1 cellular context compared by ENCODE assay signal in the genomic region with DNA sequence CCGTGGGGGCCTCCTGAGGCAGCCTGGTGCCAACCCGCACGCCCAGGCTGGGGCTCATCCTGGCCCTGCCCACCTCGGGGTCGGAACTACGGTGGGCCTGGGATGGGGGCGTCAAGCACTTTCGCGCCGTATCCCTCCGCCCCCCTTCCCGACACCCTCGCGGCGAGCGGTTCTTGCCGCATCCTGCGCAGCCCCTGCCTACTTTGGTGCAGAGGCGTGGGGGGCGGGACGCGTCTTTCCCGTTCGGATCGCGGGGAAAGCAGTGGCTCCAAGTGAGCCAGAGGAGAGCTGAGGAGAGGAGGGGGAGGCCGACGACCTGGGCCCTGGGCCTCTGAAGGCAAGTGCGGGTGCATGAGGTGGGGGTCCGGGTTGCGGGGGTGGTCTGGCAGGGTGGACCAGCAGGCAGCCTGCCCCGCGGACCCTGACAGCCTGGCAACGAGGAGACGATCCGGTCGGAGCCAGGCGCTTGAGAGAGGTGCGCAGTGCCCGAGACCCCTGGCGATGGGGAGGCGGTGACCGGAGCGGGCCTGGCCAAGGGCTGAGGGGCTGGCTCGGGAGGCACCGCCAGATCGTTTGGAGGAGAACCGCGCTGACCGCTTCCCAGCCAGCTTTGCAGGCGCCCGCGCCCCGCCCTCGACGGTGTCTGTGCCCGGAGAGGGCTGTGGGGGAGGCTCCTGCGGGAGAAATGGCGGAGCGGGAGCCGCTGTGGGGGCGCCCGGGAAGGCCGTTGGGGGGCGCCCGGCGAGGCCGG.
TF ChIP-seq lines count a peak whose summit lies in the region.

A gene (plus strand): TSS at position 233 of the 751 bp plus-strand sequence. CDS start 2,422 bp downstream, outside the sequence.

TF ChIP-seq in HepG2, 621 proteins besides CTCF, POLR2A, EP300 and RAD21 (continued from another document):
- TF ChIP-seq, protein P1, sequence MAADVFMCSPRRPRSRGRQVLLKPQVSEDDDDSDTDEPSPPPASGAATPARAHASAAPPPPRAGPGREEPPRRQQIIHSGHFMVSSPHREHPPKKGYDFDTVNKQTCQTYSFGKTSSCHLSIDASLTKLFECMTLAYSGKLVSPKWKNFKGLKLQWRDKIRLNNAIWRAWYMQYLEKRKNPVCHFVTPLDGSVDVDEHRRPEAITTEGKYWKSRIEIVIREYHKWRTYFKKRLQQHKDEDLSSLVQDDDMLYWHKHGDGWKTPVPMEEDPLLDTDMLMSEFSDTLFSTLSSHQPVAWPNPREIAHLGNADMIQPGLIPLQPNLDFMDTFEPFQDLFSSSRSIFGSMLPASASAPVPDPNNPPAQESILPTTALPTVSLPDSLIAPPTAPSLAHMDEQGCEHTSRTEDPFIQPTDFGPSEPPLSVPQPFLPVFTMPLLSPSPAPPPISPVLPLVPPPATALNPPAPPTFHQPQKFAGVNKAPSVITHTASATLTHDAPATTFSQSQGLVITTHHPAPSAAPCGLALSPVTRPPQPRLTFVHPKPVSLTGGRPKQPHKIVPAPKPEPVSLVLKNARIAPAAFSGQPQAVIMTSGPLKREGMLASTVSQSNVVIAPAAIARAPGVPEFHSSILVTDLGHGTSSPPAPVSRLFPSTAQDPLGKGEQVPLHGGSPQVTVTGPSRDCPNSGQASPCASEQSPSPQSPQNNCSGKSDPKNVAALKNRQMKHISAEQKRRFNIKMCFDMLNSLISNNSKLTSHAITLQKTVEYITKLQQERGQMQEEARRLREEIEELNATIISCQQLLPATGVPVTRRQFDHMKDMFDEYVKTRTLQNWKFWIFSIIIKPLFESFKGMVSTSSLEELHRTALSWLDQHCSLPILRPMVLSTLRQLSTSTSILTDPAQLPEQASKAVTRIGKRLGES (CRISPR knock-in tag; IDR thresholded peaks at IDR 0.05; ENCODE audit: borderline replicate concordance) = no peak
- TF ChIP-seq ISX (CRISPR knock-in tag; conservative IDR thresholded peaks at IDR 0.05) (no peak), ATF7 (IDR thresholded peaks at IDR 0.05) (no peak), ATF7 (CRISPR knock-in tag; IDR thresholded peaks at IDR 0.05) (no peak), AGO2 (optimal IDR thresholded peaks at IDR 0.05; ENCODE audit: low read depth, low read length) (no peak), ZNF501 (CRISPR knock-in tag; IDR thresholded peaks at IDR 0.05) (no peak), SPEN (CRISPR knock-in tag; IDR thresholded peaks at IDR 0.05; ENCODE audit: low read depth) (no peak), SMAD1 (CRISPR knock-in tag; IDR thresholded peaks at IDR 0.05; ENCODE audit: borderline replicate concordance, low read depth) (no peak), ZFY (CRISPR knock-in tag; IDR thresholded peaks at IDR 0.05) (0 out of 2 replicates have a peak, but pooled peaks have one; percentile 13), XRCC5 (optimal IDR thresholded peaks at IDR 0.05; ENCODE audit: low read length) (no peak), ZNF776 (CRISPR knock-in tag; IDR thresholded peaks at IDR 0.05) (no peak), ZNF367 (CRISPR knock-in tag; IDR thresholded peaks at IDR 0.05; ENCODE audit: borderline replicate concordance) (no peak), AKAP8 (CRISPR knock-in tag; IDR thresholded peaks at IDR 0.05) (no peak), ZNF772 (CRISPR knock-in tag; IDR thresholded peaks at IDR 0.05) (no peak), RFX1 (IDR thresholded peaks at IDR 0.05) (no peak), YY1 (IDR thresholded peaks at IDR 0.05; ENCODE audit: insufficient read depth, insufficient replicate concordance, low read depth, low read length) (peak; percentile 50), ZFYVE20 (CRISPR knock-in tag; IDR thresholded peaks at IDR 0.05; ENCODE audit: borderline replicate concordance, low read depth) (no peak), SIX4 (CRISPR knock-in tag; IDR thresholded peaks at IDR 0.05) (no peak), ZKSCAN8 (CRISPR knock-in tag; IDR thresholded peaks at IDR 0.05; ENCODE audit: borderline replicate concordance) (no peak), MIER2 (CRISPR knock-in tag; IDR thresholded peaks at IDR 0.05) (no peak), ZNF660 (CRISPR knock-in tag; IDR thresholded peaks at IDR 0.05; ENCODE audit: borderline replicate concordance, low read depth) (no peak), ZNF510 (CRISPR knock-in tag; IDR thresholded peaks at IDR 0.05; ENCODE audit: low read depth) (no peak), PCBP1 (IDR thresholded peaks at IDR 0.05; ENCODE audit: borderline replicate concordance, low read depth, low read length) (no peak), ZNF230 (CRISPR knock-in tag; IDR thresholded peaks at IDR 0.05) (no peak)
- TF ChIP-seq, protein P2, sequence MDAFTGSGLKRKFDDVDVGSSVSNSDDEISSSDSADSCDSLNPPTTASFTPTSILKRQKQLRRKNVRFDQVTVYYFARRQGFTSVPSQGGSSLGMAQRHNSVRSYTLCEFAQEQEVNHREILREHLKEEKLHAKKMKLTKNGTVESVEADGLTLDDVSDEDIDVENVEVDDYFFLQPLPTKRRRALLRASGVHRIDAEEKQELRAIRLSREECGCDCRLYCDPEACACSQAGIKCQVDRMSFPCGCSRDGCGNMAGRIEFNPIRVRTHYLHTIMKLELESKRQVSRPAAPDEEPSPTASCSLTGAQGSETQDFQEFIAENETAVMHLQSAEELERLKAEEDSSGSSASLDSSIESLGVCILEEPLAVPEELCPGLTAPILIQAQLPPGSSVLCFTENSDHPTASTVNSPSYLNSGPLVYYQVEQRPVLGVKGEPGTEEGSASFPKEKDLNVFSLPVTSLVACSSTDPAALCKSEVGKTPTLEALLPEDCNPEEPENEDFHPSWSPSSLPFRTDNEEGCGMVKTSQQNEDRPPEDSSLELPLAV (CRISPR knock-in tag; conservative IDR thresholded peaks at IDR 0.05; ENCODE audit: low read depth) = no peak
- TF ChIP-seq, protein P3, sequence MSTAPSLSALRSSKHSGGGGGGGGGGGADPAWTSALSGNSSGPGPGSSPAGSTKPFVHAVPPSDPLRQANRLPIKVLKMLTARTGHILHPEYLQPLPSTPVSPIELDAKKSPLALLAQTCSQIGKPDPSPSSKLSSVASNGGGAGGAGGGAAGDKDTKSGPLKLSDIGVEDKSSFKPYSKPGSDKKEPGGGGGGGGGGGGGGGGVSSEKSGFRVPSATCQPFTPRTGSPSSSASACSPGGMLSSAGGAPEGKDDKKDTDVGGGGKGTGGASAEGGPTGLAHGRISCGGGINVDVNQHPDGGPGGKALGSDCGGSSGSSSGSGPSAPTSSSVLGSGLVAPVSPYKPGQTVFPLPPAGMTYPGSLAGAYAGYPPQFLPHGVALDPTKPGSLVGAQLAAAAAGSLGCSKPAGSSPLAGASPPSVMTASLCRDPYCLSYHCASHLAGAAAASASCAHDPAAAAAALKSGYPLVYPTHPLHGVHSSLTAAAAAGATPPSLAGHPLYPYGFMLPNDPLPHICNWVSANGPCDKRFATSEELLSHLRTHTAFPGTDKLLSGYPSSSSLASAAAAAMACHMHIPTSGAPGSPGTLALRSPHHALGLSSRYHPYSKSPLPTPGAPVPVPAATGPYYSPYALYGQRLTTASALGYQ (CRISPR knock-in tag; IDR thresholded peaks at IDR 0.05) = no peak
- TF ChIP-seq, protein P4, sequence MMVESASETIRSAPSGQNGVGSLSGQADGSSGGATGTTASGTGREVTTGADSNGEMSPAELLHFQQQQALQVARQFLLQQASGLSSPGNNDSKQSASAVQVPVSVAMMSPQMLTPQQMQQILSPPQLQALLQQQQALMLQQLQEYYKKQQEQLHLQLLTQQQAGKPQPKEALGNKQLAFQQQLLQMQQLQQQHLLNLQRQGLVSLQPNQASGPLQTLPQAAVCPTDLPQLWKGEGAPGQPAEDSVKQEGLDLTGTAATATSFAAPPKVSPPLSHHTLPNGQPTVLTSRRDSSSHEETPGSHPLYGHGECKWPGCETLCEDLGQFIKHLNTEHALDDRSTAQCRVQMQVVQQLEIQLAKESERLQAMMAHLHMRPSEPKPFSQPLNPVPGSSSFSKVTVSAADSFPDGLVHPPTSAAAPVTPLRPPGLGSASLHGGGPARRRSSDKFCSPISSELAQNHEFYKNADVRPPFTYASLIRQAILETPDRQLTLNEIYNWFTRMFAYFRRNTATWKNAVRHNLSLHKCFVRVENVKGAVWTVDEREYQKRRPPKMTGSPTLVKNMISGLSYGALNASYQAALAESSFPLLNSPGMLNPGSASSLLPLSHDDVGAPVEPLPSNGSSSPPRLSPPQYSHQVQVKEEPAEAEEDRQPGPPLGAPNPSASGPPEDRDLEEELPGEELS (CRISPR knock-in tag; IDR thresholded peaks at IDR 0.05) = no peak
- TF ChIP-seq, protein P5, sequence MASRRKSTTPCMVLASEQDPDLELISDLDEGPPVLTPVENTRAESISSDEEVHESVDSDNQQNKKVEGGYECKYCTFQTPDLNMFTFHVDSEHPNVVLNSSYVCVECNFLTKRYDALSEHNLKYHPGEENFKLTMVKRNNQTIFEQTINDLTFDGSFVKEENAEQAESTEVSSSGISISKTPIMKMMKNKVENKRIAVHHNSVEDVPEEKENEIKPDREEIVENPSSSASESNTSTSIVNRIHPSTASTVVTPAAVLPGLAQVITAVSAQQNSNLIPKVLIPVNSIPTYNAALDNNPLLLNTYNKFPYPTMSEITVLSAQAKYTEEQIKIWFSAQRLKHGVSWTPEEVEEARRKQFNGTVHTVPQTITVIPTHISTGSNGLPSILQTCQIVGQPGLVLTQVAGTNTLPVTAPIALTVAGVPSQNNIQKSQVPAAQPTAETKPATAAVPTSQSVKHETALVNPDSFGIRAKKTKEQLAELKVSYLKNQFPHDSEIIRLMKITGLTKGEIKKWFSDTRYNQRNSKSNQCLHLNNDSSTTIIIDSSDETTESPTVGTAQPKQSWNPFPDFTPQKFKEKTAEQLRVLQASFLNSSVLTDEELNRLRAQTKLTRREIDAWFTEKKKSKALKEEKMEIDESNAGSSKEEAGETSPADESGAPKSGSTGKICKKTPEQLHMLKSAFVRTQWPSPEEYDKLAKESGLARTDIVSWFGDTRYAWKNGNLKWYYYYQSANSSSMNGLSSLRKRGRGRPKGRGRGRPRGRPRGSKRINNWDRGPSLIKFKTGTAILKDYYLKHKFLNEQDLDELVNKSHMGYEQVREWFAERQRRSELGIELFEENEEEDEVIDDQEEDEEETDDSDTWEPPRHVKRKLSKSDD (CRISPR knock-in tag; IDR thresholded peaks at IDR 0.05; ENCODE audit: low read depth) = no peak
- TF ChIP-seq, protein P6, sequence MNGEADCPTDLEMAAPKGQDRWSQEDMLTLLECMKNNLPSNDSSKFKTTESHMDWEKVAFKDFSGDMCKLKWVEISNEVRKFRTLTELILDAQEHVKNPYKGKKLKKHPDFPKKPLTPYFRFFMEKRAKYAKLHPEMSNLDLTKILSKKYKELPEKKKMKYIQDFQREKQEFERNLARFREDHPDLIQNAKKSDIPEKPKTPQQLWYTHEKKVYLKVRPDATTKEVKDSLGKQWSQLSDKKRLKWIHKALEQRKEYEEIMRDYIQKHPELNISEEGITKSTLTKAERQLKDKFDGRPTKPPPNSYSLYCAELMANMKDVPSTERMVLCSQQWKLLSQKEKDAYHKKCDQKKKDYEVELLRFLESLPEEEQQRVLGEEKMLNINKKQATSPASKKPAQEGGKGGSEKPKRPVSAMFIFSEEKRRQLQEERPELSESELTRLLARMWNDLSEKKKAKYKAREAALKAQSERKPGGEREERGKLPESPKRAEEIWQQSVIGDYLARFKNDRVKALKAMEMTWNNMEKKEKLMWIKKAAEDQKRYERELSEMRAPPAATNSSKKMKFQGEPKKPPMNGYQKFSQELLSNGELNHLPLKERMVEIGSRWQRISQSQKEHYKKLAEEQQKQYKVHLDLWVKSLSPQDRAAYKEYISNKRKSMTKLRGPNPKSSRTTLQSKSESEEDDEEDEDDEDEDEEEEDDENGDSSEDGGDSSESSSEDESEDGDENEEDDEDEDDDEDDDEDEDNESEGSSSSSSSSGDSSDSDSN (CRISPR knock-in tag; IDR thresholded peaks at IDR 0.05) = 0 out of 2 replicates have a peak, but pooled peaks have one; percentile 22
- TF ChIP-seq, protein P7, sequence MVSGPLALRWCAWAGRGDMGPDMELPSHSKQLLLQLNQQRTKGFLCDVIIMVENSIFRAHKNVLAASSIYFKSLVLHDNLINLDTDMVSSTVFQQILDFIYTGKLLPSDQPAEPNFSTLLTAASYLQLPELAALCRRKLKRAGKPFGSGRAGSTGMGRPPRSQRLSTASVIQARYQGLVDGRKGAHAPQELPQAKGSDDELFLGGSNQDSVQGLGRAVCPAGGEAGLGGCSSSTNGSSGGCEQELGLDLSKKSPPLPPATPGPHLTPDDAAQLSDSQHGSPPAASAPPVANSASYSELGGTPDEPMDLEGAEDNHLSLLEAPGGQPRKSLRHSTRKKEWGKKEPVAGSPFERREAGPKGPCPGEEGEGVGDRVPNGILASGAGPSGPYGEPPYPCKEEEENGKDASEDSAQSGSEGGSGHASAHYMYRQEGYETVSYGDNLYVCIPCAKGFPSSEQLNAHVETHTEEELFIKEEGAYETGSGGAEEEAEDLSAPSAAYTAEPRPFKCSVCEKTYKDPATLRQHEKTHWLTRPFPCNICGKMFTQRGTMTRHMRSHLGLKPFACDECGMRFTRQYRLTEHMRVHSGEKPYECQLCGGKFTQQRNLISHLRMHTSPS (CRISPR knock-in tag; IDR thresholded peaks at IDR 0.05; ENCODE audit: low read depth) = no peak
- TF ChIP-seq, protein P8, sequence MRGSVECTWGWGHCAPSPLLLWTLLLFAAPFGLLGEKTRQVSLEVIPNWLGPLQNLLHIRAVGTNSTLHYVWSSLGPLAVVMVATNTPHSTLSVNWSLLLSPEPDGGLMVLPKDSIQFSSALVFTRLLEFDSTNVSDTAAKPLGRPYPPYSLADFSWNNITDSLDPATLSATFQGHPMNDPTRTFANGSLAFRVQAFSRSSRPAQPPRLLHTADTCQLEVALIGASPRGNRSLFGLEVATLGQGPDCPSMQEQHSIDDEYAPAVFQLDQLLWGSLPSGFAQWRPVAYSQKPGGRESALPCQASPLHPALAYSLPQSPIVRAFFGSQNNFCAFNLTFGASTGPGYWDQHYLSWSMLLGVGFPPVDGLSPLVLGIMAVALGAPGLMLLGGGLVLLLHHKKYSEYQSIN (CRISPR knock-in tag; IDR thresholded peaks at IDR 0.05; ENCODE audit: borderline replicate concordance) = no peak
- TF ChIP-seq, protein P9, sequence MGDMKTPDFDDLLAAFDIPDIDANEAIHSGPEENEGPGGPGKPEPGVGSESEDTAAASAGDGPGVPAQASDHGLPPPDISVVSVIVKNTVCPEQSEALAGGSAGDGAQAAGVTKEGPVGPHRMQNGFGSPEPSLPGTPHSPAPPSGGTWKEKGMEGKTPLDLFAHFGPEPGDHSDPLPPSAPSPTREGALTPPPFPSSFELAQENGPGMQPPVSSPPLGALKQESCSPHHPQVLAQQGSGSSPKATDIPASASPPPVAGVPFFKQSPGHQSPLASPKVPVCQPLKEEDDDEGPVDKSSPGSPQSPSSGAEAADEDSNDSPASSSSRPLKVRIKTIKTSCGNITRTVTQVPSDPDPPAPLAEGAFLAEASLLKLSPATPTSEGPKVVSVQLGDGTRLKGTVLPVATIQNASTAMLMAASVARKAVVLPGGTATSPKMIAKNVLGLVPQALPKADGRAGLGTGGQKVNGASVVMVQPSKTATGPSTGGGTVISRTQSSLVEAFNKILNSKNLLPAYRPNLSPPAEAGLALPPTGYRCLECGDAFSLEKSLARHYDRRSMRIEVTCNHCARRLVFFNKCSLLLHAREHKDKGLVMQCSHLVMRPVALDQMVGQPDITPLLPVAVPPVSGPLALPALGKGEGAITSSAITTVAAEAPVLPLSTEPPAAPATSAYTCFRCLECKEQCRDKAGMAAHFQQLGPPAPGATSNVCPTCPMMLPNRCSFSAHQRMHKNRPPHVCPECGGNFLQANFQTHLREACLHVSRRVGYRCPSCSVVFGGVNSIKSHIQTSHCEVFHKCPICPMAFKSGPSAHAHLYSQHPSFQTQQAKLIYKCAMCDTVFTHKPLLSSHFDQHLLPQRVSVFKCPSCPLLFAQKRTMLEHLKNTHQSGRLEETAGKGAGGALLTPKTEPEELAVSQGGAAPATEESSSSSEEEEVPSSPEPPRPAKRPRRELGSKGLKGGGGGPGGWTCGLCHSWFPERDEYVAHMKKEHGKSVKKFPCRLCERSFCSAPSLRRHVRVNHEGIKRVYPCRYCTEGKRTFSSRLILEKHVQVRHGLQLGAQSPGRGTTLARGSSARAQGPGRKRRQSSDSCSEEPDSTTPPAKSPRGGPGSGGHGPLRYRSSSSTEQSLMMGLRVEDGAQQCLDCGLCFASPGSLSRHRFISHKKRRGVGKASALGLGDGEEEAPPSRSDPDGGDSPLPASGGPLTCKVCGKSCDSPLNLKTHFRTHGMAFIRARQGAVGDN (CRISPR knock-in tag; IDR thresholded peaks at IDR 0.05) = peak; percentile 59
